8 cellular contexts compared by ENCODE assay signal in genomic region chr2:7427293-7428060, GRCh38.
DNase-seq lines count a peak whose midpoint lies in the region; ATAC-seq, FAIRE-seq and TF ChIP-seq lines count a peak whose summit lies in the region.

No MANE protein-coding gene starts in this region.

- H3K9me3 ChIP-seq in OCI-LY3 (ENCODE audit: insufficient read depth, low read length) (no peaks in the 10 kb centered on the region), keratinocyte (ENCODE audit: control insufficient read depth, low read depth, low read length) (no peaks in the 10 kb centered on the region), thoracic aorta (no peaks in the 10 kb centered on the region)

- peaks cover 46% of the 10 kb centered on the region for H3K4me1 Mint-ChIP-seq in activated T-cell treated with anti-CD3 and anti-CD28 coated beads, Interleukin-2, amount 50 U/mL, for 24 hours (ENCODE audit: low read depth)

- no peak for FAIRE-seq in keratinocyte (lab: Jason Lieb, UNC)

- H2AFZ ChIP-seq in OCI-LY3 (ENCODE audit: low read depth, low read length) (no peak overlapping the region), keratinocyte (ENCODE audit: control insufficient read depth, low read length) (no peak overlapping the region)

- H3K79me2 ChIP-seq in OCI-LY3 (ENCODE audit: low read length) (no peaks in the 10 kb centered on the region), keratinocyte (ENCODE audit: control insufficient read depth, insufficient read depth, low read length) (no peaks in the 10 kb centered on the region)

- peaks cover 28% of the 10 kb centered on the region for H3K27me3 ChIP-seq in OCI-LY3 (ENCODE audit: low read depth, low read length)
- H3K27me3 ChIP-seq in keratinocyte (ENCODE audit: control insufficient read depth, extremely low read depth, insufficient read depth, low read length), result peaks cover 21% of the 10 kb centered on the region
- H3K27me3 ChIP-seq in thoracic aorta (replicated peaks; ENCODE audit: insufficient read depth), result no peaks in the 10 kb centered on the region

- H3K4me1 ChIP-seq in OCI-LY3 (ENCODE audit: low read length), result peaks cover 15% of the 10 kb centered on the region
- H3K4me1 ChIP-seq in keratinocyte (ENCODE audit: control insufficient read depth, extremely low read depth, insufficient read depth, low read length), result no peaks in the 10 kb centered on the region
- H3K4me1 ChIP-seq in thoracic aorta (ENCODE audit: control insufficient read depth in 1 of 2, low read depth in 2 of 2), result peaks cover 0 to 4% of the 10 kb centered on the region in 2 donors

- TF ChIP-seq CTCF in LNCaP clone FGC (IDR thresholded peaks at IDR 0.05; ENCODE audit: control insufficient read depth, extremely low read depth, insufficient read depth), result peak; percentile 62
- peak; percentile 85 for TF ChIP-seq CTCF in OCI-LY3 (IDR thresholded peaks at IDR 0.05; ENCODE audit: low read depth, low read length)
- TF ChIP-seq CTCF in keratinocyte (optimal IDR thresholded peaks at IDR 0.05 in 1 of 3, IDR thresholded peaks at IDR 0.05 in 1 of 3, conservative IDR thresholded peaks at IDR 0.05 in 1 of 3; ENCODE audit: extremely low read depth in 1 of 3, insufficient read depth in 2 of 3, low read length in 3 of 3), result peak; percentile 44 to 61 (median 57)
- peak; percentile 66 for TF ChIP-seq CTCF in thoracic aorta (IDR thresholded peaks at IDR 0.05)

- DNase-seq in activated T-cell treated with anti-CD3 and anti-CD28 coated beads, Interleukin-2, amount 50 U/mL, for 24 hours, result no peak
- no peak for DNase-seq in activated T-cell treated with anti-CD3 and anti-CD28 coated beads, Interleukin-2, amount 50 U/mL, for 1 hour
- DNase-seq in LNCaP clone FGC (ENCODE audit: low read depth), result peak; percentile 8
- DNase-seq in brain pericyte (ENCODE audit: low read depth, low spot score), result peak; percentile 20
- DNase-seq in keratinocyte (ENCODE audit: low read depth, low spot score), result no peak
- DNase-seq in thoracic aorta (ENCODE audit: low spot score), result no peak
- DNase-seq in stimulated activated CD4-positive, alpha-beta T cell treated with anti-CD3 and anti-CD28 coated beads, Interleukin-2, amount 100 ng/mL, for 24 hours, result no peak

- peak overlapping the region; percentile 78 for H3K27ac Mint-ChIP-seq in activated T-cell treated with anti-CD3 and anti-CD28 coated beads, Interleukin-2, amount 50 U/mL, for 24 hours

- peak overlapping the region; percentile 26 for H3K4me3 Mint-ChIP-seq in activated T-cell treated with anti-CD3 and anti-CD28 coated beads, Interleukin-2, amount 50 U/mL, for 24 hours

- peaks cover 4% of the 10 kb centered on the region for H3K9me3 Mint-ChIP-seq in activated T-cell treated with anti-CD3 and anti-CD28 coated beads, Interleukin-2, amount 50 U/mL, for 24 hours

- no peak for ATAC-seq in thoracic aorta (ENCODE audit: insufficient number of reproducible peaks, low FRiP score, low read depth)

- H3K27ac ChIP-seq in OCI-LY3 (ENCODE audit: low read length) (no peak overlapping the region), keratinocyte (ENCODE audit: control insufficient read depth, insufficient read depth, low read length) (no peak overlapping the region), thoracic aorta (no peak overlapping the region)

- no peaks in the 10 kb centered on the region for H3K9me1 ChIP-seq in keratinocyte (ENCODE audit: control insufficient read depth, extremely low read depth, insufficient read depth, low read length)

- peaks cover 7% of the 10 kb centered on the region for H3K36me3 Mint-ChIP-seq in activated T-cell treated with anti-CD3 and anti-CD28 coated beads, Interleukin-2, amount 50 U/mL, for 24 hours (ENCODE audit: low read depth)

- dilution Hi-C loops in keratinocyte (cut with MboI; ENCODE audit: extremely low pct_ligation_motif_present, low sequenced_read_pairs), result no loop called here

- no peak overlapping the region for H3K4me3 ChIP-seq in LNCaP clone FGC (ENCODE audit: low read depth, low read length)
- peak overlapping the region; percentile 55 for H3K4me3 ChIP-seq in OCI-LY3 (ENCODE audit: low read length)
- no peak overlapping the region for H3K4me3 ChIP-seq in keratinocyte (ENCODE audit: control insufficient read depth in 2 of 3, extremely low read depth in 1 of 3, insufficient read depth in 2 of 3, low read depth in 1 of 3, low read length in 3 of 3)
- H3K4me3 ChIP-seq in thoracic aorta, result no peak overlapping the region

- H3K4me2 ChIP-seq in OCI-LY3 (ENCODE audit: low read length), result peak overlapping the region; percentile 68
- H3K4me2 ChIP-seq in keratinocyte (ENCODE audit: control insufficient read depth, extremely low read depth, insufficient read depth, low read depth, low read length), result no peak overlapping the region

- H3K36me3 ChIP-seq in OCI-LY3 (replicated peaks; ENCODE audit: low read depth, low read length), result no peaks in the 10 kb centered on the region
- no peaks in the 10 kb centered on the region for H3K36me3 ChIP-seq in keratinocyte (ENCODE audit: control insufficient read depth in 2 of 2, extremely low read depth in 1 of 2, insufficient read depth in 2 of 2, low read length in 2 of 2)
- H3K36me3 ChIP-seq in thoracic aorta, result no peaks in the 10 kb centered on the region

- H4K20me1 ChIP-seq in OCI-LY3 (ENCODE audit: insufficient read depth, low read length) (no peaks in the 10 kb centered on the region), keratinocyte (ENCODE audit: control insufficient read depth, extremely low read depth, insufficient read depth, low read length) (no peaks in the 10 kb centered on the region)

- H3K9ac ChIP-seq in OCI-LY3 (ENCODE audit: low read length), result no peak overlapping the region
- no peak overlapping the region for H3K9ac ChIP-seq in keratinocyte (ENCODE audit: control insufficient read depth, extremely low read depth, insufficient read depth, low read length)

- peaks cover 9% of the 10 kb centered on the region for H3K27me3 Mint-ChIP-seq in activated T-cell treated with anti-CD3 and anti-CD28 coated beads, Interleukin-2, amount 50 U/mL, for 24 hours

Comparison
In these comparisons a context has a peak if more than half of its experiments do, and no peak if none do; other contexts are left out.
1. DNase-seq: peak in LNCaP clone FGC (single experiment) and brain pericyte (single experiment); none in activated T-cell treated with anti-CD3 and anti-CD28 coated beads, Interleukin-2, amount 50 U/mL, for 24 hours (single experiment), activated T-cell treated with anti-CD3 and anti-CD28 coated beads, Interleukin-2, amount 50 U/mL, for 1 hour (single experiment), keratinocyte (single experiment), thoracic aorta (single experiment) and stimulated activated CD4-positive, alpha-beta T cell treated with anti-CD3 and anti-CD28 coated beads, Interleukin-2, amount 100 ng/mL, for 24 hours (0 of 2).
2. Peak in every context shown above with its lines, with median percentiles within 50 percentile points of each other: CTCF ChIP-seq.